ENCODE assay signal across 20 cellular contexts in genomic region chr6:154371337-154371736, GRCh38.
DNase-seq lines count a peak whose midpoint lies in the region; ATAC-seq and TF ChIP-seq lines count a peak whose summit lies in the region.
"Had no signal": no experiment of that assay in that cellular context is flagged by ENCODE, and none has a peak within 500 bp of the region (broad histone marks: within the 10 kb centered on the region; RNA-seq: fewer than 3 reads in every experiment).

No MANE protein-coding gene starts in this region.

- TF ChIP-seq CTCF in neutrophil (IDR thresholded peaks at IDR 0.05) = no peak

- no peak for ATAC-seq in GM18505 (IDR thresholded peaks at IDR 0.05; ENCODE audit: unreplicated experiment)
- ATAC-seq: GM12878 had no signal

- H3K4me1 ChIP-seq in neutrophil (ENCODE audit: control insufficient read depth in 1 of 2, insufficient read depth in 1 of 2, low read depth in 1 of 2, low read length in 1 of 2) = peaks cover 48 to 53% of the 10 kb centered on the region in 2 experiments
- H3K4me1 ChIP-seq: Peyer's patch had no signal

- TF ChIP-seq POLR2A in GM18505 (IDR thresholded peaks at IDR 0.05; ENCODE audit: borderline replicate concordance, extremely low read depth, insufficient read depth, insufficient read length) = no peak

- H3K27me3 ChIP-seq in neutrophil = no peaks in the 10 kb centered on the region
- H3K27me3 ChIP-seq: Peyer's patch had no signal

- peak overlapping the region; percentile 55 for H3K27ac ChIP-seq in neutrophil
- H3K27ac ChIP-seq: C4-2B, Peyer's patch had no signal

- H3K4me3 ChIP-seq in neutrophil (ENCODE audit: low read depth in 1 of 2, low read length in 1 of 2) = peak overlapping the region in 1 of 2 experiments; percentile 6
- H3K4me3 ChIP-seq: GM12878, HAP-1, Peyer's patch had no signal

- H3K36me3 ChIP-seq in neutrophil = no peaks in the 10 kb centered on the region
- H3K36me3 ChIP-seq: HAP-1, Peyer's patch had no signal

- H3K9me3 ChIP-seq in neutrophil = no peaks in the 10 kb centered on the region
- H3K9me3 ChIP-seq: Peyer's patch had no signal

- DNase-seq in SIG-M5 treated with dmso at 0.1 percent for 504 hours (lab: John Stamatoyannopoulos, UW; ENCODE audit: unreplicated experiment) = peak; percentile 73
- DNase-seq in SIG-M5 (lab: John Stamatoyannopoulos, UW) = no peak
- DNase-seq in NCI-H146 (lab: John Stamatoyannopoulos, UW) = peak; percentile 60
- DNase-seq in SKM-1 treated with dmso at 0.1 percent for 144 hours (lab: John Stamatoyannopoulos, UW; ENCODE audit: unreplicated experiment) = peak; percentile 47
- no peak for DNase-seq in activated gamma-delta T cell (lab: John Stamatoyannopoulos, UW)
- DNase-seq in hippocampal formation (lab: John Stamatoyannopoulos, UW) = no peak
- DNase-seq: Calu3; DMS79; NCI-H1417 treated with DMSO at 0.1 percent for 48 hours; NCI-H2081 treated with DMSO at 0.1 percent for 48 hours; NCI-H2227 treated with DMSO at 0.1 percent for 48 hours; NCI-H524 treated with DMSO at 0.1 percent for 48 hours; NK-92 treated with Interleukin-12 subunit alpha and Interleukin-12 subunit beta, amount 100 ng/mL, for 24 hours; Peyer's patch; Right ventricle myocardium superior had no signal

Comparison
In these comparisons a context has a peak if more than half of its experiments do, and no peak if none do; other contexts are left out.
1. DNase-seq: peak in SIG-M5 treated with dmso at 0.1 percent for 504 hours (single experiment), NCI-H146 (single experiment) and SKM-1 treated with dmso at 0.1 percent for 144 hours (single experiment); none in SIG-M5 (single experiment), activated gamma-delta T cell (single experiment) and hippocampal formation (0 of 2).